In genomic region chr11:10012068-10012467, GRCh38 we compare ENCODE assay signal across 9 cellular contexts.
"Had no signal": no experiment of that assay in that cellular context is flagged by ENCODE, and none has a peak within 500 bp of the region (broad histone marks: within the 10 kb centered on the region; RNA-seq: fewer than 3 reads in every experiment).

No MANE protein-coding gene starts in this region.

- H3K27ac ChIP-seq: GM23248 had no signal

- H3K9ac ChIP-seq: GM23248 had no signal

- DNase-seq: GM23248, GOT3, H7, H9, HCEC 1CT, HFFc6 had no signal

- H3K36me3 ChIP-seq: HAP-1 had no signal

- H2AFZ ChIP-seq: GM23248, GM23338 had no signal

- FAIRE-seq: H54 had no signal

- H3K4me2 ChIP-seq: GM23338 had no signal

- H3K4me3 ChIP-seq: GM23248, GM23338, HAP-1 had no signal

- ATAC-seq: GM23338 had no signal
